Comparison of ENCODE assay signal across 17 cellular contexts in the genomic region with DNA sequence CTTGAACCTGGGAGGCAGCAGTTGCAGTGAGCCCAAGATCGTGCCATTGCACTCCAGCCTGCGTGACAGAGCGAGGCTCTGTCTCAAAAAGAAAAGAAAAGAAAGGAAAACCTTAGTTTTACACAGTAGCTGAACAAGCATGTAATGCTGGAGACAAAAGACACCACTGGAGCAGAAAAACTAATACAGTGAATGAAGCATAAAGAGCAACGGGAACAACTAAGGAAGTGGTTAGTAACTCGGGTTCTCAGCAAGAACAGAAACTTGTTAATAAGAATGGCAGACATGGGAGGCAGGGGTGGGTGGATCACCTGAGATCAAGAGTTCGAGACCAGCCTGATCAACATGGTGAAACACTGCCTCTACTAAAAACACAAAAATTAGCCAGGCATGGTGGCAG.
DNase-seq lines count a peak whose midpoint lies in the region; ATAC-seq and TF ChIP-seq lines count a peak whose summit lies in the region.
"Had no signal": no experiment of that assay in that cellular context is flagged by ENCODE, and none has a peak within 500 bp of the region (broad histone marks: within the 10 kb centered on the region; RNA-seq: fewer than 3 reads in every experiment).

No MANE protein-coding gene starts in this region.

- DNase-seq in mammary epithelial cell (no peak), breast epithelium (ENCODE audit: low spot score in 2 of 2) (no peak), astrocyte of the hippocampus (ENCODE audit: low read depth, low spot score) (peak; percentile 14), renal cortical epithelial cell (ENCODE audit: low read depth) (peak; percentile 21), NAMALWA (ENCODE audit: low spot score) (no peak)
- DNase-seq: AML-193; Caco-2; Calu3; CD4-positive, alpha-beta T cell; CD8-positive, alpha-beta T cell; DMS79 treated with DMSO at 0.1 percent for 48 hours; GF-D8 had no signal

- 85% methylated on average over 5 of the region's 6 CpGs for WGBS in mammary epithelial cell (ENCODE audit: low coverage, missing lambda C conversion rate)

- peak overlapping the region; percentile 21 for H2AFZ ChIP-seq in mammary epithelial cell (ENCODE audit: low read depth, low read length)

- H3K36me3 ChIP-seq in mammary epithelial cell (ENCODE audit: insufficient read depth, low read length) (no peaks in the 10 kb centered on the region), breast epithelium (no peaks in the 10 kb centered on the region)
- H3K36me3 ChIP-seq: BLaER1 treated with 17β-estradiol and CSF1 and Interleukin-3, amounts not matched to agents 10 nM and 100 nM had no signal

- H3K4me3 ChIP-seq in mammary epithelial cell (replicated peaks in 1 of 3; ENCODE audit: insufficient read depth in 1 of 3, low read depth in 2 of 3, low read length in 3 of 3) (no peak overlapping the region), breast epithelium (no peak overlapping the region)
- H3K4me3 ChIP-seq: A549; BLaER1 treated with 17β-estradiol and CSF1 and Interleukin-3, amounts not matched to agents 10 nM and 100 nM had no signal

- no peaks in the 10 kb centered on the region for H3K27me3 ChIP-seq in mammary epithelial cell (ENCODE audit: insufficient read depth, low read length)
- no peaks in the 10 kb centered on the region for H3K27me3 ChIP-seq in breast epithelium
- H3K27me3 ChIP-seq: BLaER1 treated with 17β-estradiol and CSF1 and Interleukin-3, amounts not matched to agents 10 nM and 100 nM had no signal

- no peaks in the 10 kb centered on the region for H3K79me2 ChIP-seq in mammary epithelial cell (ENCODE audit: insufficient read depth, low read length)

- no peak for TF ChIP-seq POLR2A in breast epithelium (IDR thresholded peaks at IDR 0.05)

- in situ Hi-C loops in mammary epithelial cell (cut with MboI; ENCODE audit: low sequenced_read_pairs in 2 of 2): no loop called here

- TF ChIP-seq CTCF in mammary epithelial cell (conservative IDR thresholded peaks at IDR 0.05 in 1 of 2, IDR thresholded peaks at IDR 0.05 in 1 of 2; ENCODE audit: extremely low read depth in 1 of 2, insufficient read depth in 1 of 2, low read depth in 1 of 2, low read length in 2 of 2) (no peak), breast epithelium (IDR thresholded peaks at IDR 0.05) (no peak)

- H4K20me1 ChIP-seq in mammary epithelial cell (ENCODE audit: insufficient read depth, low read length): no peaks in the 10 kb centered on the region
- H4K20me1 ChIP-seq: BLaER1 treated with 17β-estradiol and CSF1 and Interleukin-3, amounts not matched to agents 10 nM and 100 nM had no signal

- H3K27ac ChIP-seq in mammary epithelial cell (ENCODE audit: insufficient read depth, low read depth, low read length) (no peak overlapping the region), breast epithelium (no peak overlapping the region)
- H3K27ac ChIP-seq: 22Rv1; A549; BLaER1 treated with 17β-estradiol and CSF1 and Interleukin-3, amounts not matched to agents 10 nM and 100 nM; C4-2B had no signal

- CTCF ChIA-PET in mammary epithelial cell (lab: Charles Lee; ENCODE audit: low non-redundant PET): interaction anchor here (0.6 kb wide), 1 partner anchor 1122 kb away, joined by 4 read pairs; no protein-coding TSS in a partner anchor

- H3K4me2 ChIP-seq in mammary epithelial cell (ENCODE audit: insufficient read depth, low read depth, low read length): no peak overlapping the region
- H3K4me2 ChIP-seq: A549 had no signal

- no peak overlapping the region for H3K9ac ChIP-seq in mammary epithelial cell (ENCODE audit: insufficient read depth, low read length)
- H3K9ac ChIP-seq: BLaER1 treated with 17β-estradiol and CSF1 and Interleukin-3, amounts not matched to agents 10 nM and 100 nM had no signal

- no TSS peak for BruUV-seq in mammary epithelial cell (replicated peaks; lab: Mats Ljungman, UMichigan)

- no peak for ATAC-seq in GM21360 (IDR thresholded peaks at IDR 0.05; ENCODE audit: unreplicated experiment)
- ATAC-seq: A549; CD8-positive, alpha-beta T cell had no signal

- H3K4me1 ChIP-seq in mammary epithelial cell (ENCODE audit: insufficient read depth, low read length) (no peaks in the 10 kb centered on the region), breast epithelium (no peaks in the 10 kb centered on the region)
- H3K4me1 ChIP-seq: A549, Caco-2 had no signal

- intact Hi-C loops in mammary epithelial cell (cut with micrococcal nuclease): no loop called here
- intact Hi-C loops in breast epithelium (cut with DNase I; ENCODE audit: low total_unique reads): no loop called here

- H3K9me3 ChIP-seq in mammary epithelial cell (replicated peaks; ENCODE audit: insufficient read depth, low read length): no peaks in the 10 kb centered on the region
- no peaks in the 10 kb centered on the region for H3K9me3 ChIP-seq in breast epithelium
- H3K9me3 ChIP-seq: A549; BLaER1 treated with 17β-estradiol and CSF1 and Interleukin-3, amounts not matched to agents 10 nM and 100 nM; Caco-2 had no signal

- dilution Hi-C loops in mammary epithelial cell (cut with HindIII; ENCODE audit: low sequenced_read_pairs): no loop called here

Comparison
In these comparisons a context has a peak if more than half of its experiments do, and no peak if none do; other contexts are left out.
1. DNase-seq: peak in astrocyte of the hippocampus (single experiment) and renal cortical epithelial cell (single experiment); none in mammary epithelial cell (single experiment), breast epithelium (0 of 2) and NAMALWA (single experiment).